Comparison of ENCODE assay signal across 8 cellular contexts in the genomic region with DNA sequence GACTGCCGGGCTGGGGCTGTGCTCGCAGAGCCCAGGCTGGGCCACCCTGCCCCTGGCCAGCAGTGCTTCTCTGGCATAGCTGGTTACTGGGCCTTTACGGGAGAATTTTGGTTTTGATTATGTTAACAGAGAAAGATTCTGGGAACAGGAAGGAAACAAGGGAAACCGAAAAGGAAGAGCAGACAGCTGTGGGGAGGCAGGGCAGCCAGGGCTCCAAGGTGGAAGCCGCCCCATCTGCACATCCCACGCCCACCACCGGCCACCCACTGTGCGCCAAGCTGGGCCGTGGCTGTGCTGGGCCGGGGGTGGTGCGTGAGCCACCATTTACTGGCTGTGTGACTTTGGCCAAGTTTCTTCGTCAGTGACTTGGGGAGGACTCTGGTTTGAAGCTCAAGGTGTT. TPM values are rescaled to one million over a fixed set of nuclear protein-coding genes. Genes with fewer than 3 reads are reported as not detected.
DNase-seq lines count a peak whose midpoint lies in the region; ATAC-seq, FAIRE-seq and TF ChIP-seq lines count a peak whose summit lies in the region.

No MANE protein-coding gene starts in this region.

- H3K4me1 Mint-ChIP-seq in endothelial cell (ENCODE audit: unreplicated experiment): peaks cover 58% of the 10 kb centered on the region

- H3K27ac Mint-ChIP-seq in endothelial cell (ENCODE audit: unreplicated experiment): peak overlapping the region; percentile 65

- TF ChIP-seq POLR2A in H54 (IDR thresholded peaks at IDR 0.05; ENCODE audit: low read depth, low read length): no peak

- peak; percentile 33 for ATAC-seq in sciatic nerve
- no peak for ATAC-seq in GM18868 (IDR thresholded peaks at IDR 0.05; ENCODE audit: unreplicated experiment)

- peaks cover 12% of the 10 kb centered on the region for H3K27me3 Mint-ChIP-seq in endothelial cell (ENCODE audit: unreplicated experiment)

- TF ChIP-seq CTCF in GM12875 (IDR thresholded peaks at IDR 0.05; ENCODE audit: borderline replicate concordance, insufficient read depth, low read depth, low read length) (no peak), LNCaP clone FGC (IDR thresholded peaks at IDR 0.05; ENCODE audit: control insufficient read depth, extremely low read depth, insufficient read depth) (no peak), endothelial cell (IDR thresholded peaks at IDR 0.05; ENCODE audit: unreplicated experiment) (no peak)

- H3K4me3 ChIP-seq in GM12875 (ENCODE audit: low read depth, low read length) (peak overlapping the region; percentile 86), LNCaP clone FGC (ENCODE audit: low read depth, low read length) (peak overlapping the region; percentile 68)

- peaks cover 21% of the 10 kb centered on the region for H3K36me3 Mint-ChIP-seq in endothelial cell (ENCODE audit: low read depth, unreplicated experiment)

- H3K4me3 Mint-ChIP-seq in endothelial cell (ENCODE audit: unreplicated experiment): peak overlapping the region; percentile 90

- FAIRE-seq in H54 (lab: Jason Lieb, UNC): no peak

- no peaks in the 10 kb centered on the region for H3K9me3 Mint-ChIP-seq in endothelial cell (ENCODE audit: unreplicated experiment)

- intact Hi-C loops in sciatic nerve (cut with DNase I): no loop called here

- no peak for DNase-seq in LNCaP clone FGC (ENCODE audit: low read depth)
- DNase-seq in endothelial cell (ENCODE audit: low spot score): no peak
- no peak for DNase-seq in sciatic nerve (ENCODE audit: low spot score)
- DNase-seq in H54 (ENCODE audit: insufficient read length, low spot score): no peak
- DNase-seq in NCI-H748 treated with DMSO at 0.1 percent for 48 hours (lab: John Stamatoyannopoulos, UW): no peak
- no peak for DNase-seq in medulla oblongata (ENCODE audit: extremely low spot score)

RNA-seq across cellular contexts. Expression of a gene that starts 20.1 kb away (rescaled TPM):
- total RNA-seq in endothelial cell (ENCODE audit: unreplicated experiment) (150 TPM), sciatic nerve (82.7 TPM)

RNA-seq across cellular contexts. Expression of a gene that starts 30.7 kb away (rescaled TPM):
- 337 TPM for total RNA-seq in endothelial cell (ENCODE audit: unreplicated experiment)
- total RNA-seq in sciatic nerve: 429 TPM

RNA-seq across cellular contexts. Expression of a gene that starts 56.8 kb away (rescaled TPM):
- 29.3 TPM for total RNA-seq in endothelial cell (ENCODE audit: unreplicated experiment)
- 34.9 TPM for total RNA-seq in sciatic nerve
